In the genomic region with DNA sequence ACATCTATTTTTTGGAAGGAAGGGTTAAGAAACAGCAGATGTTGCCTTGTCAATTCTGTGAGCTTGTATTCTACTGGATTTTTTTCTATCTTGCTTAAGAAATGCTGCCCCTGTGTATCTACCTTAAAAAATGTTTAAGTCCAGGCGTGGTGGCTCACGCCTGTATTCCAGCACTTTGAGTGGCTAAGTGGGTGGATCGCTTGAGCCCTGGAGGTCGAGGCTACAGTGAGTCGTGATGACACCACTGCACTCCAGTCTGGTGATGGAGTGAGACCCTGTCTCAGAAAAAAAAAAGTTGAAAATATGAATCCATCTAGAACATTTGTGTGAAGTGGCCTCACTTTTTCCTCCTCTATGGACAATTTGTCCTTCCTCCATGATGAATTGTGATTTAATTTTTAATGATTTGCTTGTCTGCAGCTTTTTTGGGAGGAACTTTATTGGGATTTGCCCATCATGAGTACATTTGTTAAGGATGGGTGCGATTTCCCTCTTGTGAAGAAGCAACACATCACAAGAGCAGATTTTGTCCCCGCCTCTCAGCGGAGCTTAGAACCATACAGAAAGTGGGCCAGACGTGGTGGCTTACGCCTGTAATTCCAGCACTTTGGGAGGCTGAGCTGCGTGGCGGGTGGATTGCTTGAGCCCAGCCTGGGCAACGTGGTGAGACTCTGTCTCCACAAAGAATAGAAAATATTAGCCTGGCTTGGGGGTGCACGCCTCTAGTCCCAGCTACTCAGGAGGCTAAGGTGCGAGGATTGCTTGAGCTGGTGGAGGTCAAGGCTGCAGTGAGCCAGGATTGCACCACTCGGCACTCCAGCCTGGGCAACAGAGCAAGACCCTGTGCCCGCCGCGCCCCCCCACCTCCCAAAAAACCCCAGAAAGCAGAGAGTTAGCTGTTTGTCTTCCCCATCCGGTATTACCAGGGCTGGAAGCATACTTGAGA, we compare ENCODE assay signal across 17 cellular contexts. TPM values are rescaled to one million over a fixed set of nuclear protein-coding genes. Genes with fewer than 3 reads are reported as not detected.
A peak's percentile ranks its signal among the peaks of the same experiment; 100 is the strongest.
DNase-seq lines count a peak whose midpoint lies in the region; ATAC-seq and TF ChIP-seq lines count a peak whose summit lies in the region.
"Had no signal": no experiment of that assay in that cellular context is flagged by ENCODE, and none has a peak within 500 bp of the region (broad histone marks: within the 10 kb centered on the region; RNA-seq: fewer than 3 reads in every experiment).

No MANE protein-coding gene starts in this region.

- peaks cover 11% of the 10 kb centered on the region for H3K36me3 Mint-ChIP-seq in activated naive CD4-positive, alpha-beta T cell treated with anti-CD3 and anti-CD28 coated beads for 36 hours (ENCODE audit: low read depth)

- CTCF ChIA-PET in activated naive CD4-positive, alpha-beta T cell treated with anti-CD3 and anti-CD28 coated beads for 36 hours (lab: Charles Lee), result interaction anchor here (0.7 to 1.1 kb wide), 3 partner anchors 8 to 56 kb away, joined by 3 to 6 read pairs (median 5); no protein-coding TSS in a partner anchor
- CTCF ChIA-PET in PC-3 (lab: Charles Lee), result no interaction called here

- H3K9ac ChIP-seq in PC-3 (ENCODE audit: low read length), result no peak overlapping the region

- H3K27me3 Mint-ChIP-seq in activated naive CD4-positive, alpha-beta T cell treated with anti-CD3 and anti-CD28 coated beads for 36 hours (ENCODE audit: low read depth), result no peaks in the 10 kb centered on the region
- H3K27me3 Mint-ChIP-seq: naive thymus-derived CD4-positive, alpha-beta T cell; type B pancreatic cell had no signal

- H3K36me3 ChIP-seq in PC-3 (ENCODE audit: low read depth, low read length) (peaks cover 28% of the 10 kb centered on the region), gastrocnemius medialis (peaks cover 0 to 10% of the 10 kb centered on the region in 2 donors)

- POLR2A ChIA-PET in PC-3 (lab: Charles Lee; ENCODE audit: unreplicated experiment), result no interaction called here

- DNase-seq in activated naive CD4-positive, alpha-beta T cell treated with anti-CD3 and anti-CD28 coated beads for 36 hours, result no peak
- no peak for DNase-seq in activated naive CD4-positive, alpha-beta T cell treated with anti-CD3 and anti-CD28 coated beads, Interleukin-2, amount 50 U/mL, for 16 hours
- no peak for DNase-seq in PC-3
- peak; percentile 71 for DNase-seq in fibroblast of mammary gland (ENCODE audit: low read depth)
- no peak for DNase-seq in gastrocnemius medialis
- DNase-seq in NCI-H1436 (lab: John Stamatoyannopoulos, UW), result no peak
- no peak for DNase-seq in stimulated activated CD4-positive, alpha-beta T cell treated with anti-CD3 and anti-CD28 coated beads, Interleukin-12 subunit alpha, Interleukin-12 subunit beta, amount 100 ng/mL, for 4 hours
- no peak for DNase-seq in COLO668 (lab: John Stamatoyannopoulos, UW; ENCODE audit: unreplicated experiment)
- DNase-seq: body of pancreas; left ventricle myocardium superior; MM.1S; naive thymus-derived CD4-positive, alpha-beta T cell; NCI-H2029 had no signal

- intact Hi-C loops in activated naive CD4-positive, alpha-beta T cell treated with anti-CD3 and anti-CD28 coated beads for 36 hours (cut with micrococcal nuclease), result no loop called here
- intact Hi-C loops in PC-3 (cut with micrococcal nuclease), result no loop called here
- intact Hi-C loops in gastrocnemius medialis (cut with DNase I; ENCODE audit: low total_unique reads), result no loop called here

- no peaks in the 10 kb centered on the region for H3F3A ChIP-seq in PC-3 (ENCODE audit: low read length, unreplicated experiment)

- H3K27ac Mint-ChIP-seq in activated naive CD4-positive, alpha-beta T cell treated with anti-CD3 and anti-CD28 coated beads for 36 hours, result peak overlapping the region; percentile 20
- H3K27ac Mint-ChIP-seq: stimulated activated effector memory CD8-positive, alpha-beta T cell treated with anti-CD3 and anti-CD28 coated beads, Interleukin-12 subunit alpha, Interleukin-12 subunit beta, amount 100 ng/mL, for 72 hours; type B pancreatic cell had no signal

- no peak for TF ChIP-seq POLR2A in gastrocnemius medialis (IDR thresholded peaks at IDR 0.05)

- no peak overlapping the region for H3K4me3 Mint-ChIP-seq in activated naive CD4-positive, alpha-beta T cell treated with anti-CD3 and anti-CD28 coated beads for 36 hours
- H3K4me3 Mint-ChIP-seq: naive thymus-derived CD4-positive, alpha-beta T cell; stimulated activated effector memory CD8-positive, alpha-beta T cell treated with anti-CD3 and anti-CD28 coated beads, Interleukin-12 subunit alpha, Interleukin-12 subunit beta, amount 100 ng/mL, for 72 hours; type B pancreatic cell had no signal

- ATAC-seq in PC-3 (peak; percentile 20; the same call in 1 of the 2 replicates), gastrocnemius medialis (no peak)
- ATAC-seq: activated CD4-positive, CD25-positive, alpha-beta regulatory T cell treated with anti-CD3 and anti-CD28 coated beads, Interleukin-2, amount 50 U/mL, for 24 hours; body of pancreas; left ventricle myocardium superior; naive thymus-derived CD4-positive, alpha-beta T cell; stimulated activated effector memory CD8-positive, alpha-beta T cell treated with anti-CD3 and anti-CD28 coated beads, Interleukin-12 subunit alpha, Interleukin-12 subunit beta, amount 100 ng/mL, for 72 hours had no signal

- H3K4me1 ChIP-seq in PC-3 (ENCODE audit: insufficient read depth, low read length) (peaks cover 16% of the 10 kb centered on the region; the same call in 1 of the 2 replicates), gastrocnemius medialis (peaks cover 52 to 88% of the 10 kb centered on the region in 2 donors)

- no peak overlapping the region for H3K4me3 ChIP-seq in PC-3 (ENCODE audit: low read length)
- H3K4me3 ChIP-seq in fibroblast of mammary gland (ENCODE audit: control insufficient read depth, low read depth, low read length), result no peak overlapping the region
- H3K4me3 ChIP-seq in gastrocnemius medialis, result no peak overlapping the region
- H3K4me3 ChIP-seq: body of pancreas, Peyer's patch had no signal

- H3K27me3 ChIP-seq in PC-3 (ENCODE audit: low read length), result no peaks in the 10 kb centered on the region
- H3K27me3 ChIP-seq in gastrocnemius medialis, result no peaks in the 10 kb centered on the region
- H3K27me3 ChIP-seq: body of pancreas, Peyer's patch had no signal

- no peaks in the 10 kb centered on the region for H3K9me3 Mint-ChIP-seq in activated naive CD4-positive, alpha-beta T cell treated with anti-CD3 and anti-CD28 coated beads for 36 hours
- H3K9me3 Mint-ChIP-seq: naive thymus-derived CD4-positive, alpha-beta T cell; stimulated activated effector memory CD8-positive, alpha-beta T cell treated with anti-CD3 and anti-CD28 coated beads, Interleukin-12 subunit alpha, Interleukin-12 subunit beta, amount 100 ng/mL, for 72 hours; type B pancreatic cell had no signal

- H3K27ac ChIP-seq in PC-3 (ENCODE audit: low read length), result no peak overlapping the region
- H3K27ac ChIP-seq in gastrocnemius medialis, result peak overlapping the region; percentile 65 to 94 (median 84)
- H3K27ac ChIP-seq: body of pancreas, Peyer's patch had no signal

- no peak for TF ChIP-seq CTCF in PC-3 (conservative IDR thresholded peaks at IDR 0.05; ENCODE audit: low read depth, low read length)
- no peak for TF ChIP-seq CTCF in fibroblast of mammary gland (conservative IDR thresholded peaks at IDR 0.05; ENCODE audit: control insufficient read depth, insufficient read depth, low read depth, low read length)
- no peak for TF ChIP-seq CTCF in gastrocnemius medialis (IDR thresholded peaks at IDR 0.05 in 4 of 5, conservative IDR thresholded peaks at IDR 0.05 in 1 of 5)

- H3K79me2 ChIP-seq in PC-3 (ENCODE audit: low read length), result peaks cover 55% of the 10 kb centered on the region

- H3K9me2 ChIP-seq in PC-3 (replicated peaks; ENCODE audit: low read length), result no peaks in the 10 kb centered on the region

- H3K4me1 Mint-ChIP-seq in activated naive CD4-positive, alpha-beta T cell treated with anti-CD3 and anti-CD28 coated beads for 36 hours (ENCODE audit: low read depth), result peaks cover 15% of the 10 kb centered on the region

- H4K20me1 ChIP-seq in PC-3 (ENCODE audit: low read length), result peaks cover 8% of the 10 kb centered on the region; the same call in 1 of the 2 replicates

- H3K9me3 ChIP-seq in PC-3 (ENCODE audit: low read length), result no peaks in the 10 kb centered on the region
- H3K9me3 ChIP-seq in gastrocnemius medialis, result no peaks in the 10 kb centered on the region
- H3K9me3 ChIP-seq: body of pancreas, Peyer's patch had no signal

- in situ Hi-C loops in gastrocnemius medialis (cut with MboI; ENCODE audit: low sequenced_read_pairs in 4 of 4), result loop anchor here in 1 of 4 donors (10.0 kb wide), 1 partner anchor 50 kb away; no protein-coding TSS in a partner anchor

- H3K4me2 ChIP-seq in PC-3 (ENCODE audit: low read length), result no peak overlapping the region

- no TSS peak for BruUV-seq in PC-3 (replicated peaks; lab: Mats Ljungman, UMichigan)

- H2AFZ ChIP-seq in PC-3 (ENCODE audit: low read length), result no peak overlapping the region

RNA-seq across cellular contexts. Expression of gene DNAJB6, which starts 57.7 kb away (rescaled TPM):
- 10 to 100 TPM; 69.0 to 72.1 TPM for total RNA-seq in activated naive CD4-positive, alpha-beta T cell treated with anti-CD3 and anti-CD28 coated beads for 36 hours
- total RNA-seq in PC-3 (2014; rRNA removed) (119 and 151 TPM in 2 replicates), gastrocnemius medialis (100 to 1,000 TPM; 130 to 269 (median 188) TPM)
